Comparison of ENCODE assay signal across 19 cellular contexts in genomic region chr7:29080803-29081202, GRCh38.
DNase-seq lines count a peak whose midpoint lies in the region; ATAC-seq and TF ChIP-seq lines count a peak whose summit lies in the region.
"Had no signal": no experiment of that assay in that cellular context is flagged by ENCODE, and none has a peak within 500 bp of the region (broad histone marks: within the 10 kb centered on the region; RNA-seq: fewer than 3 reads in every experiment).

No MANE protein-coding gene starts in this region.

- peaks cover 5% of the 10 kb centered on the region for H3K36me3 Mint-ChIP-seq in MCF 10A (ENCODE audit: insufficient read depth, unreplicated experiment)
- H3K36me3 Mint-ChIP-seq in effector memory CD8-positive, alpha-beta T cell (ENCODE audit: insufficient read depth), result no peaks in the 10 kb centered on the region

- H3K9me3 ChIP-seq in mammary epithelial cell (replicated peaks; ENCODE audit: insufficient read depth, low read length), result no peaks in the 10 kb centered on the region
- H3K9me3 ChIP-seq: SJSA1 had no signal

- no peaks in the 10 kb centered on the region for H3K36me3 ChIP-seq in mammary epithelial cell (ENCODE audit: insufficient read depth, low read length)
- H3K36me3 ChIP-seq: SJSA1 had no signal

- BruUV-seq in mammary epithelial cell (replicated peaks; lab: Mats Ljungman, UMichigan), result no TSS peak
- BruUV-seq in MCF 10A (replicated peaks; lab: Mats Ljungman, UMichigan), result no TSS peak

- in situ Hi-C loops in mammary epithelial cell (cut with MboI; ENCODE audit: low sequenced_read_pairs in 2 of 2), result no loop called here

- no peak overlapping the region for H2AFZ ChIP-seq in mammary epithelial cell (ENCODE audit: low read depth, low read length)

- H3K4me1 ChIP-seq in mammary epithelial cell (ENCODE audit: insufficient read depth, low read length), result no peaks in the 10 kb centered on the region
- H3K4me1 ChIP-seq: SJSA1 had no signal

- CTCF ChIA-PET in mammary epithelial cell (lab: Charles Lee; ENCODE audit: low non-redundant PET), result no interaction called here
- CTCF ChIA-PET in MCF 10A (lab: Yijun Ruan, JAX), result interaction anchor here (0.7 to 1.4 kb wide), 5 partner anchors 8 to 981 kb away, joined by 3 to 5 read pairs (median 4); no protein-coding TSS in a partner anchor

- DNase-seq in NCI-H2081 (lab: John Stamatoyannopoulos, UW) (peak; percentile 28 to 48), NCI-H2081 treated with DMSO at 0.1 percent for 48 hours (lab: John Stamatoyannopoulos, UW) (no peak), mammary epithelial cell (peak; percentile 2), MCF 10A (ENCODE audit: unreplicated experiment) (no peak), astrocyte of the hippocampus (ENCODE audit: low read depth, low spot score) (peak; percentile 22)
- DNase-seq in activated CD4-positive, CD25-positive, alpha-beta regulatory T cell (lab: John Stamatoyannopoulos, UW), result no peak
- DNase-seq in effector memory CD8-positive, alpha-beta T cell, result no peak
- DNase-seq in activated effector memory CD4-positive, alpha-beta T cell treated with Interleukin-2 at 50 U/mL for 16 hours, result no peak
- DNase-seq: AML-193, H9, MV-4-11, NCI-H1436 treated with DMSO at 0.1 percent for 48 hours, NCI-H2029, NCI-H446 treated with DMSO at 0.1 percent for 48 hours, NCI-H774 had no signal

- no peak overlapping the region for H3K4me3 ChIP-seq in mammary epithelial cell (replicated peaks in 1 of 3; ENCODE audit: insufficient read depth in 1 of 3, low read depth in 2 of 3, low read length in 3 of 3)
- H3K4me3 ChIP-seq: K562, SJSA1 had no signal

- intact Hi-C loops in mammary epithelial cell (cut with micrococcal nuclease), result no loop called here
- intact Hi-C loops in MCF 10A (cut with micrococcal nuclease), result no loop called here

- dilution Hi-C loops in mammary epithelial cell (cut with HindIII; ENCODE audit: low sequenced_read_pairs), result no loop called here

- POLR2A ChIA-PET in MCF 10A (lab: Yijun Ruan, JAX), result interaction anchor here (1.2 kb wide), 1 partner anchor 33 kb away, joined by 3 read pairs; no protein-coding TSS in a partner anchor

- H3K27me3 Mint-ChIP-seq in MCF 10A (ENCODE audit: insufficient read depth, unreplicated experiment), result no peaks in the 10 kb centered on the region
- peaks cover 11 to 27% of the 10 kb centered on the region in 2 donors for H3K27me3 Mint-ChIP-seq in effector memory CD8-positive, alpha-beta T cell

- no peaks in the 10 kb centered on the region for H3K79me2 ChIP-seq in mammary epithelial cell (ENCODE audit: insufficient read depth, low read length)

- no peaks in the 10 kb centered on the region for H3K9me3 Mint-ChIP-seq in MCF 10A (ENCODE audit: unreplicated experiment)
- H3K9me3 Mint-ChIP-seq in effector memory CD8-positive, alpha-beta T cell, result no peaks in the 10 kb centered on the region
- H3K9me3 Mint-ChIP-seq: H9 had no signal

- H3K27me3 ChIP-seq in mammary epithelial cell (ENCODE audit: insufficient read depth, low read length), result peaks cover 7% of the 10 kb centered on the region

- ATAC-seq in effector memory CD8-positive, alpha-beta T cell (replicated peaks), result no peak
- ATAC-seq: K562 had no signal

- TF ChIP-seq CTCF in mammary epithelial cell (conservative IDR thresholded peaks at IDR 0.05 in 1 of 2, IDR thresholded peaks at IDR 0.05 in 1 of 2; ENCODE audit: extremely low read depth in 1 of 2, insufficient read depth in 1 of 2, low read depth in 1 of 2, low read length in 2 of 2), result no peak
- TF ChIP-seq CTCF in MCF 10A (IDR thresholded peaks at IDR 0.05; ENCODE audit: unreplicated experiment), result no peak

- H3K27ac ChIP-seq in mammary epithelial cell (ENCODE audit: insufficient read depth, low read depth, low read length), result no peak overlapping the region
- H3K27ac ChIP-seq: 22Rv1, C4-2B, SJSA1 had no signal

- H3K9ac ChIP-seq in mammary epithelial cell (ENCODE audit: insufficient read depth, low read length), result no peak overlapping the region

- no peak overlapping the region for H3K4me3 Mint-ChIP-seq in MCF 10A (ENCODE audit: unreplicated experiment)
- H3K4me3 Mint-ChIP-seq in effector memory CD8-positive, alpha-beta T cell, result no peak overlapping the region
- H3K4me3 Mint-ChIP-seq: H9 had no signal

- WGBS in mammary epithelial cell (ENCODE audit: low coverage, missing lambda C conversion rate), result 2% methylated on average over 7 of the region's 7 CpGs

- no peak overlapping the region for H3K4me2 ChIP-seq in mammary epithelial cell (ENCODE audit: insufficient read depth, low read depth, low read length)

- H4K20me1 ChIP-seq in mammary epithelial cell (ENCODE audit: insufficient read depth, low read length), result no peaks in the 10 kb centered on the region

- no peaks in the 10 kb centered on the region for H3K4me1 Mint-ChIP-seq in MCF 10A (ENCODE audit: insufficient read depth, unreplicated experiment)
- H3K4me1 Mint-ChIP-seq in effector memory CD8-positive, alpha-beta T cell (ENCODE audit: low read depth in 2 of 2), result no peaks in the 10 kb centered on the region

- no peak overlapping the region for H3K27ac Mint-ChIP-seq in MCF 10A (ENCODE audit: low read depth, unreplicated experiment)
- H3K27ac Mint-ChIP-seq in effector memory CD8-positive, alpha-beta T cell, result no peak overlapping the region
- H3K27ac Mint-ChIP-seq: H9 had no signal

Comparison
In these comparisons a context has a peak if more than half of its experiments do, and no peak if none do; other contexts are left out.
1. DNase-seq: peak in NCI-H2081 (2 of 2), mammary epithelial cell (single experiment) and astrocyte of the hippocampus (single experiment); none in NCI-H2081 treated with DMSO at 0.1 percent for 48 hours (single experiment), MCF 10A (single experiment), activated CD4-positive, CD25-positive, alpha-beta regulatory T cell (0 of 4), effector memory CD8-positive, alpha-beta T cell (0 of 3) and activated effector memory CD4-positive, alpha-beta T cell treated with Interleukin-2 at 50 U/mL for 16 hours (single experiment).